Comparison of ENCODE assay signal across 8 cellular contexts in genomic region chr16:87393680-87394055, GRCh38. TPM values are rescaled to one million over a fixed set of nuclear protein-coding genes. Genes with fewer than 3 reads are reported as not detected.
DNase-seq lines count a peak whose midpoint lies in the region; ATAC-seq and TF ChIP-seq lines count a peak whose summit lies in the region.

No MANE protein-coding gene starts in this region.

- peak overlapping the region; percentile 99 for H3K27ac Mint-ChIP-seq in dendritic cell treated with granulocyte-macrophage colony-stimulating factor and Interleukin-4, amounts not matched to agents 40 ng/mL and 50 ng/mL, for 4 days
- H3K27ac Mint-ChIP-seq in natural killer cell: peak overlapping the region; percentile 88 to 92

- CTCF ChIA-PET in AG04450 (lab: Charles Lee): interaction anchor here (0.6 to 2.9 kb wide), 7 partner anchors 11 to 1318 kb away, joined by 3 to 27 read pairs (median 4); no protein-coding TSS in a partner anchor

- POLR2A ChIA-PET in AG04450 (lab: Yijun Ruan, JAX): interaction anchor here (0.7 to 1.9 kb wide), 2 partner anchors 10 to 77 kb away, joined by 3 to 13 read pairs; partner anchors contain the start of genes C16orf95 and FBXO31

- no peaks in the 10 kb centered on the region for H3K27me3 Mint-ChIP-seq in dendritic cell treated with granulocyte-macrophage colony-stimulating factor and Interleukin-4, amounts not matched to agents 40 ng/mL and 50 ng/mL, for 4 days
- no peaks in the 10 kb centered on the region for H3K27me3 Mint-ChIP-seq in natural killer cell (ENCODE audit: low read depth in 2 of 2)

- peak overlapping the region; percentile 70 for H3K4me3 ChIP-seq in AG04450 (ENCODE audit: low read depth, low read length)
- peak overlapping the region; percentile 54 for H3K4me3 ChIP-seq in MG63

- no peaks in the 10 kb centered on the region; the same call in 1 of the 2 replicates for H3K36me3 ChIP-seq in MG63

- intact Hi-C loops in dendritic cell treated with granulocyte-macrophage colony-stimulating factor and Interleukin-4, amounts not matched to agents 40 ng/mL and 50 ng/mL, for 4 days (cut with micrococcal nuclease): loop anchor here (5.0 kb wide), 1 partner anchor 76 kb away; the partner anchor contains the start of gene C16orf95
- intact Hi-C loops in natural killer cell (cut with micrococcal nuclease): loop anchor here (2.0 to 10.0 kb wide), 2 partner anchors 69 to 101 kb away; partner anchors contain the start of gene ZCCHC14

- ATAC-seq in natural killer cell (no peak), GM18873 (IDR thresholded peaks at IDR 0.05; ENCODE audit: low FRiP score, unreplicated experiment) (no peak), GM19035 (IDR thresholded peaks at IDR 0.05; ENCODE audit: unreplicated experiment) (no peak), HG03095 (IDR thresholded peaks at IDR 0.05; ENCODE audit: unreplicated experiment) (no peak)

- H3K27me3 ChIP-seq in AG04450 (ENCODE audit: control insufficient read depth, insufficient read depth, low read length) (no peaks in the 10 kb centered on the region), MG63 (no peaks in the 10 kb centered on the region)

- peaks cover 51% of the 10 kb centered on the region for H3K4me1 Mint-ChIP-seq in dendritic cell treated with granulocyte-macrophage colony-stimulating factor and Interleukin-4, amounts not matched to agents 40 ng/mL and 50 ng/mL, for 4 days (ENCODE audit: low read depth)
- H3K4me1 Mint-ChIP-seq in natural killer cell: peaks cover 36 to 41% of the 10 kb centered on the region in 2 donors

- H3K9me3 Mint-ChIP-seq in dendritic cell treated with granulocyte-macrophage colony-stimulating factor and Interleukin-4, amounts not matched to agents 40 ng/mL and 50 ng/mL, for 4 days: no peaks in the 10 kb centered on the region
- no peaks in the 10 kb centered on the region for H3K9me3 Mint-ChIP-seq in natural killer cell

- no peak overlapping the region for H3K27ac ChIP-seq in AG04450 (ENCODE audit: low read depth, low read length)

- peak overlapping the region; percentile 81 for H3K4me3 Mint-ChIP-seq in dendritic cell treated with granulocyte-macrophage colony-stimulating factor and Interleukin-4, amounts not matched to agents 40 ng/mL and 50 ng/mL, for 4 days
- H3K4me3 Mint-ChIP-seq in natural killer cell: peak overlapping the region; percentile 91

- TF ChIP-seq CTCF in AG04450 (IDR thresholded peaks at IDR 0.05; ENCODE audit: low read depth, low read length): no peak
- TF ChIP-seq CTCF in natural killer cell (IDR thresholded peaks at IDR 0.05): no peak

- H3K9me3 ChIP-seq in AG04450 (ENCODE audit: control insufficient read depth, insufficient read depth, low read length) (no peaks in the 10 kb centered on the region), MG63 (no peaks in the 10 kb centered on the region)

- peaks cover 63% of the 10 kb centered on the region for H3K36me3 Mint-ChIP-seq in dendritic cell treated with granulocyte-macrophage colony-stimulating factor and Interleukin-4, amounts not matched to agents 40 ng/mL and 50 ng/mL, for 4 days (ENCODE audit: low read depth)
- H3K36me3 Mint-ChIP-seq in natural killer cell: no peaks in the 10 kb centered on the region

- DNase-seq in AG04450 (ENCODE audit: low read depth, low spot score) (no peak), MG63 (no peak), natural killer cell (no peak), NCI-H1105 (lab: John Stamatoyannopoulos, UW) (no peak)

RNA-seq across cellular contexts. Expression of gene MAP1LC3B, which starts 1.5 kb away (rescaled TPM):
- polyA plus RNA-seq in AG04450 (2011; rRNA removed): 70.1 and 77.9 TPM in 2 replicates
- polyA minus RNA-seq in AG04450 (2011; rRNA and poly(A)+ RNA removed): 24.0 and 33.4 TPM in 2 replicates
- total RNA-seq in MG63 (2014; rRNA removed; shearing (Covaris generic); ENCODE audit: low replicate concordance): 7.9 and 16.0 TPM in 2 replicates
- total RNA-seq in natural killer cell: 100 to 1,000 TPM; 171 to 220 (median 172) TPM

RNA-seq across cellular contexts. Expression of gene FBXO31, which starts 10.1 kb away (rescaled TPM):
- polyA plus RNA-seq in AG04450 (2011; rRNA removed): 16.3 and 18.2 TPM in 2 replicates
- 25.3 and 36.4 TPM in 2 replicates for polyA minus RNA-seq in AG04450 (2011; rRNA and poly(A)+ RNA removed)
- 12.6 and 33.4 TPM in 2 replicates for total RNA-seq in MG63 (2014; rRNA removed; shearing (Covaris generic); ENCODE audit: low replicate concordance)
- total RNA-seq in natural killer cell: 10 to 100 TPM; 32.2 to 47.2 (median 37.6) TPM

Comparison
In these comparisons a context has a peak if more than half of its experiments do, and no peak if none do; other contexts are left out.
1. RNA of gene MAP1LC3B, which starts 1.5 kb away (total RNA-seq): 171 to 220 TPM in natural killer cell; 7.9 to 16.0 TPM in MG63; every median in the first group is over 10 times any median in the second.